Comparison of ENCODE assay signal across 10 cellular contexts in genomic region chr14:21997300-21997699, GRCh38.
DNase-seq lines count a peak whose midpoint lies in the region; ATAC-seq, FAIRE-seq and TF ChIP-seq lines count a peak whose summit lies in the region.
"Had no signal": no experiment of that assay in that cellular context is flagged by ENCODE, and none has a peak within 500 bp of the region (broad histone marks: within the 10 kb centered on the region; RNA-seq: fewer than 3 reads in every experiment).

No MANE protein-coding gene starts in this region.

- ATAC-seq in RWPE2 (ENCODE audit: low read depth) (peak; percentile 85), GM21825 (IDR thresholded peaks at IDR 0.05; ENCODE audit: unreplicated experiment) (no peak)
- ATAC-seq in effector memory CD8-positive, alpha-beta T cell (replicated peaks), result peak; percentile 86

- peak overlapping the region; percentile 91 for H3K4me3 Mint-ChIP-seq in activated T-cell treated with anti-CD3 and anti-CD28 coated beads, Interleukin-2, amount 50 U/mL, for 24 hours
- peak overlapping the region; percentile 74 to 93 for H3K4me3 Mint-ChIP-seq in effector memory CD8-positive, alpha-beta T cell
- H3K4me3 Mint-ChIP-seq: stimulated activated naive B cell treated with anti-CD40 and anti-IgM and Interleukin-4, amounts not matched to agents 10 μg/mL and 1 μg/mL and 100 μg/mL, for 72 hours had no signal

- H3K27ac Mint-ChIP-seq in activated T-cell treated with anti-CD3 and anti-CD28 coated beads, Interleukin-2, amount 50 U/mL, for 24 hours, result peak overlapping the region; percentile 95
- H3K27ac Mint-ChIP-seq in effector memory CD8-positive, alpha-beta T cell, result peak overlapping the region; percentile 78 to 93
- H3K27ac Mint-ChIP-seq: stimulated activated naive B cell treated with anti-CD40 and anti-IgM and Interleukin-4, amounts not matched to agents 10 μg/mL and 1 μg/mL and 100 μg/mL, for 72 hours had no signal

- H3K4me3 ChIP-seq in RWPE2 (ENCODE audit: severe bottlenecking) (no peak overlapping the region), small intestine (ENCODE audit: low read depth in 1 of 2, low read length in 2 of 2) (no peak overlapping the region)

- no peaks in the 10 kb centered on the region for H3K27me3 Mint-ChIP-seq in activated T-cell treated with anti-CD3 and anti-CD28 coated beads, Interleukin-2, amount 50 U/mL, for 24 hours
- no peaks in the 10 kb centered on the region for H3K27me3 Mint-ChIP-seq in effector memory CD8-positive, alpha-beta T cell

- H3K36me3 Mint-ChIP-seq in activated T-cell treated with anti-CD3 and anti-CD28 coated beads, Interleukin-2, amount 50 U/mL, for 24 hours (ENCODE audit: low read depth), result peaks cover 6% of the 10 kb centered on the region
- peaks cover 4% of the 10 kb centered on the region for H3K36me3 Mint-ChIP-seq in effector memory CD8-positive, alpha-beta T cell (ENCODE audit: insufficient read depth)
- H3K36me3 Mint-ChIP-seq: stimulated activated naive B cell treated with anti-CD40 and anti-IgM and Interleukin-4, amounts not matched to agents 10 μg/mL and 1 μg/mL and 100 μg/mL, for 72 hours had no signal

- no peak for DNase-seq in activated T-cell treated with anti-CD3 and anti-CD28 coated beads, Interleukin-2, amount 50 U/mL, for 24 hours
- no peak for DNase-seq in activated T-cell treated with anti-CD3 and anti-CD28 coated beads, Interleukin-2, amount 50 U/mL, for 48 hours
- no peak for DNase-seq in RWPE2 (ENCODE audit: low spot score)
- DNase-seq in effector memory CD8-positive, alpha-beta T cell, result peak in 1 of 3 experiments; percentile 4
- peak; percentile 21 for DNase-seq in small intestine
- DNase-seq in NCI-H748 (lab: John Stamatoyannopoulos, UW; ENCODE audit: unreplicated experiment), result no peak
- no peak for DNase-seq in NCI-H1105 (lab: John Stamatoyannopoulos, UW)
- DNase-seq: C1 segment of cervical spinal cord; stimulated activated naive B cell treated with anti-CD40 and anti-IgM and Interleukin-4, amounts not matched to agents 10 μg/mL and 1 μg/mL and 100 μg/mL, for 72 hours had no signal

- H3K9me3 ChIP-seq in RWPE2 (ENCODE audit: severe bottlenecking) (no peaks in the 10 kb centered on the region), small intestine (ENCODE audit: control insufficient read depth, low read depth) (no peaks in the 10 kb centered on the region)

- H3K4me1 Mint-ChIP-seq in activated T-cell treated with anti-CD3 and anti-CD28 coated beads, Interleukin-2, amount 50 U/mL, for 24 hours (ENCODE audit: low read depth), result peaks cover 37% of the 10 kb centered on the region
- H3K4me1 Mint-ChIP-seq in effector memory CD8-positive, alpha-beta T cell (ENCODE audit: low read depth in 2 of 2), result peaks cover 1 to 3% of the 10 kb centered on the region in 2 donors
- H3K4me1 Mint-ChIP-seq: stimulated activated naive B cell treated with anti-CD40 and anti-IgM and Interleukin-4, amounts not matched to agents 10 μg/mL and 1 μg/mL and 100 μg/mL, for 72 hours had no signal

- H3K27me3 ChIP-seq in RWPE2 (ENCODE audit: insufficient read depth, poor library complexity, severe bottlenecking) (peaks cover 8% of the 10 kb centered on the region), small intestine (ENCODE audit: control insufficient read depth in 2 of 2, insufficient read depth in 2 of 2, low read length in 2 of 2) (no peaks in the 10 kb centered on the region)

- no peaks in the 10 kb centered on the region for H3K4me1 ChIP-seq in RWPE2 (ENCODE audit: insufficient read depth, poor library complexity, severe bottlenecking)
- no peaks in the 10 kb centered on the region for H3K4me1 ChIP-seq in small intestine (ENCODE audit: control insufficient read depth in 2 of 2, insufficient read depth in 1 of 2, low read depth in 1 of 2, low read length in 1 of 2)

- no peaks in the 10 kb centered on the region for H3K36me3 ChIP-seq in RWPE2 (ENCODE audit: low read depth)
- no peaks in the 10 kb centered on the region for H3K36me3 ChIP-seq in small intestine (ENCODE audit: control insufficient read depth in 2 of 2, insufficient read depth in 2 of 2, low read length in 2 of 2)

- no peaks in the 10 kb centered on the region for H3K9me3 Mint-ChIP-seq in activated T-cell treated with anti-CD3 and anti-CD28 coated beads, Interleukin-2, amount 50 U/mL, for 24 hours
- no peaks in the 10 kb centered on the region for H3K9me3 Mint-ChIP-seq in effector memory CD8-positive, alpha-beta T cell
- H3K9me3 Mint-ChIP-seq: stimulated activated naive B cell treated with anti-CD40 and anti-IgM and Interleukin-4, amounts not matched to agents 10 μg/mL and 1 μg/mL and 100 μg/mL, for 72 hours had no signal

- TF ChIP-seq CTCF in RWPE2 (IDR thresholded peaks at IDR 0.05; ENCODE audit: poor library complexity, severe bottlenecking), result peak; percentile 47

- H3K27ac ChIP-seq in RWPE2 (ENCODE audit: poor library complexity, severe bottlenecking) (no peak overlapping the region), small intestine (ENCODE audit: low read depth in 1 of 2, low read length in 1 of 2) (no peak overlapping the region)

- 34 to 41% (median 36%) methylated on average over 3 of the region's 3 CpGs for WGBS in small intestine, 3 donors

- FAIRE-seq in small intestine (lab: Jason Lieb, UNC), result no peak
